Comparison of ENCODE assay signal across 1 cellular context in the genomic region with DNA sequence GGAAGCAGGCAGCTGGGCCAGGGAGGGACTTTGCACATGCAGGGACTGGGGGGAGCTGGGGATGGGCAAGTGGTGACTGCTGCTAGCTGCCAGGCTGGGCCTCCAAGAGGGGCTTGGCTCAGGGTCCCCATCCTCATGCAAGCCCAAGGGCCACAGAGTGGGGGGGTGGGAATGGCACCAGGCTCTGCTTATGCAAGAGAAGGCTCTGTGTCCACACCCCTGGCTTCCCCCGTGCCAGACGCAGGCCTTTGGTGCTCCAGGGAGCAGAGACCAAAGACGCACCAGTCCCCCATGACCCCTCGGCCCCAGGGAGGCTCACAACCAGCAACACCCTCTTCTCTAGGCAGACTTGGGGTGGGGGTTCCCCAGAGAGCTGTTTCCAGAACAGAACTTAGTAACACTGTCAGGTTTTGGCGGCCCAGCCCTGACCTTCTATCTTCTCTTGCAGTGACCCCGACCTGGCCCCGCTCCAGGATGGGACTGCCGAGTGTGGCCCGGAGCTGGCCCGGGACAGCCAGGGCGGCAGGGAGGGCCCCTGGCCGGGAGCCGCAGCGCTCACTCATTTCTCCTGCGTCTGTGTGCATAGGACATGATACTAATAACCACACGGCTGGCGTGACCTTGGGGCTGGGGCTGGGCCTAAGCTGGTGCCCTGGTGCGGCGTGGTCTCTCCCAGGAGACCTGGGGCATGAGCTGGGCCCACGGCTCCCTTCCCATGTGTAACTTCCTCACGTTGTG.
A peak's percentile ranks its signal among the peaks of the same experiment; 100 is the strongest.
TF ChIP-seq lines count a peak whose summit lies in the region.

No MANE protein-coding gene starts in this region.

TF ChIP-seq in endothelial cell of umbilical vein, 7 proteins besides CTCF, POLR2A, EP300 and RAD21:
- peak; percentile 12 for TF ChIP-seq POLR2AphosphoS5 (IDR thresholded peaks at IDR 0.05; ENCODE audit: insufficient read depth, low read depth, low read length)
- TF ChIP-seq JUN (IDR thresholded peaks at IDR 0.05; ENCODE audit: borderline replicate concordance, insufficient read depth, insufficient read length, low read depth) = no peak
- TF ChIP-seq, protein P1, sequence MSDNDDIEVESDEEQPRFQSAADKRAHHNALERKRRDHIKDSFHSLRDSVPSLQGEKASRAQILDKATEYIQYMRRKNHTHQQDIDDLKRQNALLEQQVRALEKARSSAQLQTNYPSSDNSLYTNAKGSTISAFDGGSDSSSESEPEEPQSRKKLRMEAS (IDR thresholded peaks at IDR 0.05; ENCODE audit: insufficient read depth, insufficient read length) = no peak
- TF ChIP-seq EZH2 (IDR thresholded peaks at IDR 0.05; ENCODE audit: borderline replicate concordance, low read depth, low read length, severe bottlenecking) = no peak
- TF ChIP-seq GATA2 (IDR thresholded peaks at IDR 0.05; ENCODE audit: insufficient read depth, insufficient read length, low read depth, low read length) = no peak
- no peak for TF ChIP-seq FOS (IDR thresholded peaks at IDR 0.05; ENCODE audit: borderline replicate concordance, insufficient read depth, low read length)
